In genomic region chr3:23113455-23114171, GRCh38 we compare ENCODE assay signal across 12 cellular contexts.
DNase-seq lines count a peak whose midpoint lies in the region; ATAC-seq and TF ChIP-seq lines count a peak whose summit lies in the region.
"Had no signal": no experiment of that assay in that cellular context is flagged by ENCODE, and none has a peak within 500 bp of the region (broad histone marks: within the 10 kb centered on the region; RNA-seq: fewer than 3 reads in every experiment).

No MANE protein-coding gene starts in this region.

- POLR2A ChIA-PET in RWPE1 (lab: Yijun Ruan, JAX; ENCODE audit: low non-redundant PET) = no interaction called here
- POLR2A ChIA-PET in WTC11 (lab: Charles Lee) = no interaction called here

- H3K36me3 ChIP-seq in suprapubic skin = no peaks in the 10 kb centered on the region
- no peaks in the 10 kb centered on the region for H3K36me3 ChIP-seq in body of pancreas (replicated peaks in 1 of 2; ENCODE audit: insufficient read depth in 1 of 2, low read depth in 2 of 2)
- H3K36me3 ChIP-seq: neutrophil had no signal

- WGBS in suprapubic skin = 58% methylated on average over 9 of the region's 9 CpGs
- WGBS in body of pancreas, 2 donors = 69 to 84% methylated on average over 9 of the region's 9 CpGs

- no peak overlapping the region for H3K27ac Mint-ChIP-seq in WTC11
- H3K27ac Mint-ChIP-seq: activated naive CD4-positive, alpha-beta T cell treated with anti-CD3 and anti-CD28 coated beads, Interleukin-2, amount 10 ng/mL, durations not matched to agents 7 days and 5 days had no signal

- no peak for TF ChIP-seq CTCF in RWPE1 (conservative IDR thresholded peaks at IDR 0.05; ENCODE audit: low read depth)
- no peak for TF ChIP-seq CTCF in fibroblast of the aortic adventitia (IDR thresholded peaks at IDR 0.05; ENCODE audit: insufficient read depth, low read length)
- TF ChIP-seq CTCF in suprapubic skin (IDR thresholded peaks at IDR 0.05) = no peak
- TF ChIP-seq CTCF in WTC11 (IDR thresholded peaks at IDR 0.05) = no peak
- no peak for TF ChIP-seq CTCF in body of pancreas (IDR thresholded peaks at IDR 0.05)

- H3K27me3 Mint-ChIP-seq in WTC11 (ENCODE audit: low read depth) = no peaks in the 10 kb centered on the region

- H3K4me1 ChIP-seq in suprapubic skin (peaks cover 32% of the 10 kb centered on the region), body of pancreas (no peaks in the 10 kb centered on the region)

- ATAC-seq in activated CD4-positive, CD25-positive, alpha-beta regulatory T cell treated with anti-CD3 and anti-CD28 coated beads, Interleukin-2, amount 50 U/mL, for 24 hours = peak; percentile 21 to 30
- no peak for ATAC-seq in WTC11
- ATAC-seq in body of pancreas = no peak

- H3K36me3 Mint-ChIP-seq in WTC11 = no peaks in the 10 kb centered on the region
- H3K36me3 Mint-ChIP-seq: activated naive CD4-positive, alpha-beta T cell treated with anti-CD3 and anti-CD28 coated beads, Interleukin-2, amount 10 ng/mL, durations not matched to agents 7 days and 5 days had no signal

- no peaks in the 10 kb centered on the region for H3K9me3 ChIP-seq in suprapubic skin
- H3K9me3 ChIP-seq in body of pancreas = no peaks in the 10 kb centered on the region
- H3K9me3 ChIP-seq: neutrophil had no signal

- H3K27ac ChIP-seq in RWPE1 (peak overlapping the region; percentile 84), suprapubic skin (peak overlapping the region; percentile 15), body of pancreas (no peak overlapping the region)
- H3K27ac ChIP-seq: neutrophil had no signal

- H3K9me3 Mint-ChIP-seq in WTC11 = no peaks in the 10 kb centered on the region
- H3K9me3 Mint-ChIP-seq: activated naive CD4-positive, alpha-beta T cell treated with anti-CD3 and anti-CD28 coated beads, Interleukin-2, amount 10 ng/mL, durations not matched to agents 7 days and 5 days had no signal

- H3K4me1 Mint-ChIP-seq in WTC11 = peaks cover 13% of the 10 kb centered on the region

- no peak for DNase-seq in activated CD4-positive, CD25-positive, alpha-beta regulatory T cell treated with anti-CD3 and anti-CD28 coated beads, Interleukin-2, amount 50 U/mL, for 72 hours
- DNase-seq in RWPE1 (ENCODE audit: low spot score) (peak; percentile 66), fibroblast of the aortic adventitia (ENCODE audit: low read depth) (peak; percentile 82), suprapubic skin (ENCODE audit: low spot score in 2 of 2) (no peak), WTC11 (ENCODE audit: low spot score) (no peak), globus pallidus (ENCODE audit: low spot score) (no peak), body of pancreas (no peak)
- DNase-seq: ACHN; activated naive CD4-positive, alpha-beta T cell treated with anti-CD3 and anti-CD28 coated beads, Interleukin-2, amount 10 ng/mL, durations not matched to agents 7 days and 5 days; head of caudate nucleus had no signal

- TF ChIP-seq EP300 in suprapubic skin (IDR thresholded peaks at IDR 0.05) = no peak

- CTCF ChIA-PET in RWPE1 (lab: Yijun Ruan, JAX) (no interaction called here), WTC11 (lab: Charles Lee) (no interaction called here)

- intact Hi-C loops in body of pancreas (cut with DNase I) = no loop called here

- H3K4me3 ChIP-seq in fibroblast of the aortic adventitia (ENCODE audit: low read depth, low read length) (no peak overlapping the region), suprapubic skin (no peak overlapping the region), body of pancreas (no peak overlapping the region)

- no peak overlapping the region for H3K4me3 Mint-ChIP-seq in WTC11
- H3K4me3 Mint-ChIP-seq: activated naive CD4-positive, alpha-beta T cell treated with anti-CD3 and anti-CD28 coated beads, Interleukin-2, amount 10 ng/mL, durations not matched to agents 7 days and 5 days had no signal

- TF ChIP-seq POLR2A in suprapubic skin (IDR thresholded peaks at IDR 0.05) (no peak), body of pancreas (IDR thresholded peaks at IDR 0.05) (no peak)

- H3K27me3 ChIP-seq in suprapubic skin (no peaks in the 10 kb centered on the region), body of pancreas (no peaks in the 10 kb centered on the region)
- H3K27me3 ChIP-seq: neutrophil had no signal

TF ChIP-seq in WTC11, 78 proteins besides CTCF, POLR2A, EP300 and RAD21:
- TF ChIP-seq HMGXB4 (CRISPR knock-in tag; IDR thresholded peaks at IDR 0.05) (no peak), FOXP4 (CRISPR knock-in tag; IDR thresholded peaks at IDR 0.05) (no peak), ATF1 (CRISPR knock-in tag; IDR thresholded peaks at IDR 0.05) (no peak), TP53 (CRISPR knock-in tag; IDR thresholded peaks at IDR 0.05) (no peak), NR2C2 (CRISPR knock-in tag; IDR thresholded peaks at IDR 0.05) (no peak), IRF2 (CRISPR knock-in tag; IDR thresholded peaks at IDR 0.05; ENCODE audit: borderline replicate concordance, low read depth) (no peak), OVOL2 (CRISPR knock-in tag; IDR thresholded peaks at IDR 0.05; ENCODE audit: borderline replicate concordance) (no peak), ZNF317 (CRISPR knock-in tag; IDR thresholded peaks at IDR 0.05; ENCODE audit: borderline replicate concordance, low read depth) (no peak), SMAD3 (CRISPR knock-in tag; IDR thresholded peaks at IDR 0.05; ENCODE audit: borderline replicate concordance) (no peak), ETV6 (CRISPR knock-in tag; IDR thresholded peaks at IDR 0.05) (no peak), ZSCAN18 (CRISPR knock-in tag; IDR thresholded peaks at IDR 0.05) (no peak)
TF ChIP-seq in WTC11: peak in this region for 0.

Comparison
In these comparisons a context has a peak if more than half of its experiments do, and no peak if none do; other contexts are left out.
1. ATAC-seq: peak in activated CD4-positive, CD25-positive, alpha-beta regulatory T cell treated with anti-CD3 and anti-CD28 coated beads, Interleukin-2, amount 50 U/mL, for 24 hours (2 of 2); none in WTC11 (single experiment) and body of pancreas (single experiment).
2. DNase-seq: peak in RWPE1 (single experiment) and fibroblast of the aortic adventitia (single experiment); none in activated CD4-positive, CD25-positive, alpha-beta regulatory T cell treated with anti-CD3 and anti-CD28 coated beads, Interleukin-2, amount 50 U/mL, for 72 hours (single experiment), suprapubic skin (0 of 2), WTC11 (single experiment), globus pallidus (single experiment) and body of pancreas (0 of 4).
3. H3K27ac ChIP-seq: peak in RWPE1 (single experiment) and suprapubic skin (single experiment); none in body of pancreas (0 of 4).